Comparison of ENCODE assay signal across 1 cellular context in the genomic region with DNA sequence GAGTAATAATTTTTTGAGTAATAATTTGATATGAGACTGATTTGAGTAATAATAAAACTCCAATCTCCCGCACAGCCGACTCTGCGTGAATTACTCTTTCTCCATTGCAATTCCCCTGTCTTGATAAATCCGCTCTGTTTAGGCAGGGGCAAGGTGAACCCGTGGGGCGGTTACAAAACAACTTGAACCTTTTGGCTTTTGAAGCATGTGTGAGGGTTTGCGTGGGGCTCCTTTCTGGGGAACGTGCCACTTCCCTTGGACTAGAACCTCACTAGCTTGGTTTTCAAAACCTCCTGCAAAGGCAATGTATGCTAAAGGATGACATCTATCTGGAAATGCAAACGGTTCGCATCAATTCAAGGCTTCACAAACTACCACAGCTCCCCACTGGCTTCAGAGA.
TF ChIP-seq lines count a peak whose summit lies in the region.

No MANE protein-coding gene starts in this region.

TF ChIP-seq in HepG2, 621 proteins besides CTCF, POLR2A, EP300 and RAD21:
- TF ChIP-seq, protein P1, sequence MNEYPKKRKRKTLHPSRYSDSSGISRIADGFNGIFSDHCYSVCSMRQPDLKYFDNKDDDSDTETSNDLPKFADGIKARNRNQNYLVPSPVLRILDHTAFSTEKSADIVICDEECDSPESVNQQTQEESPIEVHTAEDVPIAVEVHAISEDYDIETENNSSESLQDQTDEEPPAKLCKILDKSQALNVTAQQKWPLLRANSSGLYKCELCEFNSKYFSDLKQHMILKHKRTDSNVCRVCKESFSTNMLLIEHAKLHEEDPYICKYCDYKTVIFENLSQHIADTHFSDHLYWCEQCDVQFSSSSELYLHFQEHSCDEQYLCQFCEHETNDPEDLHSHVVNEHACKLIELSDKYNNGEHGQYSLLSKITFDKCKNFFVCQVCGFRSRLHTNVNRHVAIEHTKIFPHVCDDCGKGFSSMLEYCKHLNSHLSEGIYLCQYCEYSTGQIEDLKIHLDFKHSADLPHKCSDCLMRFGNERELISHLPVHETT (CRISPR knock-in tag; conservative IDR thresholded peaks at IDR 0.05), result no peak
- no peak for TF ChIP-seq NFATC3 (CRISPR knock-in tag; IDR thresholded peaks at IDR 0.05)
- TF ChIP-seq ZMYM4 (CRISPR knock-in tag; IDR thresholded peaks at IDR 0.05), result no peak
- TF ChIP-seq, protein P2, sequence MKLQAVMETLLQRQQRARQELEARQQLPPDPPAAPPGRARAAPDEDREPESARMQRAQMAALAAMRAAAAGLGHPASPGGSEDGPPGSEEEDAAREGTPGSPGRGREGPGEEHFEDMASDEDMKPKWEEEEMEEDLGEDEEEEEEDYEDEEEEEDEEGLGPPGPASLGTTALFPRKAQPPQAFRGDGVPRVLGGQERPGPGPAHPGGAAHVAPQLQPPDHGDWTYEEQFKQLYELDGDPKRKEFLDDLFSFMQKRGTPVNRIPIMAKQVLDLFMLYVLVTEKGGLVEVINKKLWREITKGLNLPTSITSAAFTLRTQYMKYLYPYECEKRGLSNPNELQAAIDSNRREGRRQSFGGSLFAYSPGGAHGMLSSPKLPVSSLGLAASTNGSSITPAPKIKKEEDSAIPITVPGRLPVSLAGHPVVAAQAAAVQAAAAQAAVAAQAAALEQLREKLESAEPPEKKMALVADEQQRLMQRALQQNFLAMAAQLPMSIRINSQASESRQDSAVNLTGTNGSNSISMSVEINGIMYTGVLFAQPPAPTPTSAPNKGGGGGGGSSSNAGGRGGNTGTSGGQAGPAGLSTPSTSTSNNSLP (IDR thresholded peaks at IDR 0.05; ENCODE audit: low read depth, low read length), result no peak
- TF ChIP-seq, protein P3, sequence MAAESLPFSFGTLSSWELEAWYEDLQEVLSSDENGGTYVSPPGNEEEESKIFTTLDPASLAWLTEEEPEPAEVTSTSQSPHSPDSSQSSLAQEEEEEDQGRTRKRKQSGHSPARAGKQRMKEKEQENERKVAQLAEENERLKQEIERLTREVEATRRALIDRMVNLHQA (CRISPR knock-in tag; IDR thresholded peaks at IDR 0.05), result no peak
- no peak for TF ChIP-seq ZNF460 (CRISPR knock-in tag; IDR thresholded peaks at IDR 0.05; ENCODE audit: borderline replicate concordance)
- no peak for TF ChIP-seq IKZF1 (IDR thresholded peaks at IDR 0.05)
- no peak for TF ChIP-seq FOXA1 (IDR thresholded peaks at IDR 0.05)
- no peak for TF ChIP-seq FOXA1 (CRISPR knock-in tag; IDR thresholded peaks at IDR 0.05)
- no peak for TF ChIP-seq RFX3 (CRISPR knock-in tag; IDR thresholded peaks at IDR 0.05)
- TF ChIP-seq ZNF350 (CRISPR knock-in tag; IDR thresholded peaks at IDR 0.05; ENCODE audit: borderline replicate concordance, low read depth), result no peak
- no peak for TF ChIP-seq EZH2 (conservative IDR thresholded peaks at IDR 0.05; ENCODE audit: low read depth, low read length)
- no peak for TF ChIP-seq FOXJ3 (CRISPR knock-in tag; IDR thresholded peaks at IDR 0.05; ENCODE audit: borderline replicate concordance)
- TF ChIP-seq, protein P4, sequence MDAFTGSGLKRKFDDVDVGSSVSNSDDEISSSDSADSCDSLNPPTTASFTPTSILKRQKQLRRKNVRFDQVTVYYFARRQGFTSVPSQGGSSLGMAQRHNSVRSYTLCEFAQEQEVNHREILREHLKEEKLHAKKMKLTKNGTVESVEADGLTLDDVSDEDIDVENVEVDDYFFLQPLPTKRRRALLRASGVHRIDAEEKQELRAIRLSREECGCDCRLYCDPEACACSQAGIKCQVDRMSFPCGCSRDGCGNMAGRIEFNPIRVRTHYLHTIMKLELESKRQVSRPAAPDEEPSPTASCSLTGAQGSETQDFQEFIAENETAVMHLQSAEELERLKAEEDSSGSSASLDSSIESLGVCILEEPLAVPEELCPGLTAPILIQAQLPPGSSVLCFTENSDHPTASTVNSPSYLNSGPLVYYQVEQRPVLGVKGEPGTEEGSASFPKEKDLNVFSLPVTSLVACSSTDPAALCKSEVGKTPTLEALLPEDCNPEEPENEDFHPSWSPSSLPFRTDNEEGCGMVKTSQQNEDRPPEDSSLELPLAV (CRISPR knock-in tag; conservative IDR thresholded peaks at IDR 0.05; ENCODE audit: low read depth), result no peak
- TF ChIP-seq, protein P5, sequence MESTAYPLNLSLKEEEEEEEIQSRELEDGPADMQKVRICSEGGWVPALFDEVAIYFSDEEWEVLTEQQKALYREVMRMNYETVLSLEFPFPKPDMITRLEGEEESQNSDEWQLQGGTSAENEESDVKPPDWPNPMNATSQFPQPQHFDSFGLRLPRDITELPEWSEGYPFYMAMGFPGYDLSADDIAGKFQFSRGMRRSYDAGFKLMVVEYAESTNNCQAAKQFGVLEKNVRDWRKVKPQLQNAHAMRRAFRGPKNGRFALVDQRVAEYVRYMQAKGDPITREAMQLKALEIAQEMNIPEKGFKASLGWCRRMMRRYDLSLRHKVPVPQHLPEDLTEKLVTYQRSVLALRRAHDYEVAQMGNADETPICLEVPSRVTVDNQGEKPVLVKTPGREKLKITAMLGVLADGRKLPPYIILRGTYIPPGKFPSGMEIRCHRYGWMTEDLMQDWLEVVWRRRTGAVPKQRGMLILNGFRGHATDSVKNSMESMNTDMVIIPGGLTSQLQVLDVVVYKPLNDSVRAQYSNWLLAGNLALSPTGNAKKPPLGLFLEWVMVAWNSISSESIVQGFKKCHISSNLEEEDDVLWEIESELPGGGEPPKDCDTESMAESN (CRISPR knock-in tag; conservative IDR thresholded peaks at IDR 0.05), result no peak
- TF ChIP-seq, protein P6, sequence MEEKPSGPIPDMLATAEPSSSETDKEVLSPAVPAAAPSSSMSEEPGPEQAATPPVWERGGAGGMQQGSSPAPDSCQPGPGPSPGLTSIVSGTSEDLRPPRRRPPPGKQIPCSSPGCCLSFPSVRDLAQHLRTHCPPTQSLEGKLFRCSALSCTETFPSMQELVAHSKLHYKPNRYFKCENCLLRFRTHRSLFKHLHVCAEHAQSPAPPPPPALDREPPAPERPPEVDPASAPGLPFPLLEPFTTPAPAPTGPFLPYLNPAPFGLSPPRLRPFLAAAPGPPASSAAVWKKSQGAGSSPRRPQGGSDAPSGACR (CRISPR knock-in tag; IDR thresholded peaks at IDR 0.05), result no peak
TF ChIP-seq in HepG2: peak in this region for 0.
